ENCODE assay signal across 10 cellular contexts in genomic region chr5:139446956-139447779, GRCh38. TPM values are rescaled to one million over a fixed set of nuclear protein-coding genes. Genes with fewer than 3 reads are reported as not detected.
DNase-seq lines count a peak whose midpoint lies in the region; ATAC-seq and TF ChIP-seq lines count a peak whose summit lies in the region.
"Had no signal": no experiment of that assay in that cellular context is flagged by ENCODE, and none has a peak within 500 bp of the region (broad histone marks: within the 10 kb centered on the region; RNA-seq: fewer than 3 reads in every experiment).

No MANE protein-coding gene starts in this region.

- no peak overlapping the region for H2BK15ac ChIP-seq in mesenchymal stem cell (ENCODE audit: low read depth, poor library complexity, severe bottlenecking)

- H3K9me3 ChIP-seq in GM23248 (ENCODE audit: low read depth) (no peaks in the 10 kb centered on the region), T-helper 17 cell (ENCODE audit: control insufficient read depth, low read length, poor library complexity, severe bottlenecking) (no peaks in the 10 kb centered on the region), mesenchymal stem cell (ENCODE audit: control insufficient read depth, low read length) (no peaks in the 10 kb centered on the region), HAP-1 (no peaks in the 10 kb centered on the region), Caco-2 (no peaks in the 10 kb centered on the region)

- DNase-seq in activated CD4-positive, CD25-positive, alpha-beta regulatory T cell treated with anti-CD3 and anti-CD28 coated beads, Interleukin-2, amount 50 U/mL, for 72 hours: no peak
- DNase-seq in GM23248 (peak; percentile 84), T-helper 17 cell (no peak), mesenchymal stem cell (peak; percentile 59), midbrain (lab: John Stamatoyannopoulos, UW) (no peak), HAP-1 (ENCODE audit: low spot score in 2 of 2) (no peak), Caco-2 (no peak)

- no peaks in the 10 kb centered on the region for H4K20me1 ChIP-seq in GM23248 (ENCODE audit: insufficient read depth)

- no peak overlapping the region for H2AFZ ChIP-seq in GM23248
- no peak overlapping the region for H2AFZ ChIP-seq in mesenchymal stem cell (ENCODE audit: low read depth, low read length)

- H4K8ac ChIP-seq in mesenchymal stem cell (ENCODE audit: low read length): no peak overlapping the region

- H2BK5ac ChIP-seq in mesenchymal stem cell (ENCODE audit: low read depth, low read length, poor library complexity, severe bottlenecking): no peak overlapping the region

- H4K91ac ChIP-seq in mesenchymal stem cell (ENCODE audit: low read length): no peak overlapping the region

- H3K4me1 Mint-ChIP-seq in T-helper 17 cell (peaks cover 42% of the 10 kb centered on the region), Caco-2 (ENCODE audit: low read depth, unreplicated experiment) (peaks cover 8% of the 10 kb centered on the region)

- intact Hi-C loops in Caco-2 (cut with micrococcal nuclease; ENCODE audit: unreplicated experiment): no loop called here

- no peaks in the 10 kb centered on the region for H3K27me3 ChIP-seq in GM23248 (replicated peaks; ENCODE audit: insufficient read depth)
- no peaks in the 10 kb centered on the region for H3K27me3 ChIP-seq in mesenchymal stem cell (ENCODE audit: control insufficient read depth in 1 of 2, insufficient read depth in 1 of 2, low read length in 2 of 2)
- peaks cover 3% of the 10 kb centered on the region; the same call in 1 of the 2 replicates for H3K27me3 ChIP-seq in HAP-1 (ENCODE audit: low read depth)
- no peaks in the 10 kb centered on the region for H3K27me3 ChIP-seq in Caco-2 (replicated peaks; ENCODE audit: control insufficient read depth, insufficient read depth, low read length)

- no peak overlapping the region for H3K4me3 ChIP-seq in GM23248
- H3K4me3 ChIP-seq in mesenchymal stem cell (ENCODE audit: insufficient read depth in 1 of 2, low read depth in 1 of 2, low read length in 2 of 2): no peak overlapping the region
- H3K4me3 ChIP-seq in HAP-1: no peak overlapping the region
- H3K4me3 ChIP-seq in Caco-2 (ENCODE audit: low read depth, low read length): no peak overlapping the region

- in situ Hi-C loops in GM23248 (cut with MboI): no loop called here
- in situ Hi-C loops in HAP-1 (cut with MboI; ENCODE audit: low sequenced_read_pairs): no loop called here

- H2AK5ac ChIP-seq in mesenchymal stem cell (ENCODE audit: low read length, severe bottlenecking): no peak overlapping the region

- H3K9ac ChIP-seq in GM23248 (no peak overlapping the region), mesenchymal stem cell (ENCODE audit: low read length) (no peak overlapping the region)

- 50 to 52% methylated on average over 5 of the region's 5 CpGs for WGBS in GM23248 (ENCODE audit: low coverage in 1 of 2, low lambda C conversion rate in 2 of 2, missing lambda C conversion rate in 2 of 2), 2 experiments
- WGBS in mesenchymal stem cell: 92% methylated on average over 5 of the region's 5 CpGs

- H3K27me3 Mint-ChIP-seq in T-helper 17 cell: no peaks in the 10 kb centered on the region
- H3K27me3 Mint-ChIP-seq in Caco-2 (ENCODE audit: insufficient read depth, unreplicated experiment): no peaks in the 10 kb centered on the region

- peak; percentile 69 to 71 for ATAC-seq in activated CD4-positive, CD25-positive, alpha-beta regulatory T cell treated with anti-CD3 and anti-CD28 coated beads, Interleukin-2, amount 50 U/mL, for 24 hours
- ATAC-seq in T-helper 17 cell: no peak

- H3K36me3 Mint-ChIP-seq in T-helper 17 cell (ENCODE audit: low read depth) (peaks cover 2% of the 10 kb centered on the region), Caco-2 (ENCODE audit: insufficient read depth, unreplicated experiment) (no peaks in the 10 kb centered on the region)

- CTCF ChIA-PET in Caco-2 (lab: Charles Lee): no interaction called here

- no TSS peak for BruUV-seq in Caco-2 (replicated peaks; lab: Mats Ljungman, UMichigan)

- peaks cover 46% of the 10 kb centered on the region for H3K4me1 ChIP-seq in GM23248 (ENCODE audit: insufficient read depth)
- peaks cover 5% of the 10 kb centered on the region for H3K4me1 ChIP-seq in mesenchymal stem cell (ENCODE audit: control insufficient read depth, insufficient read depth, low read depth, low read length)
- H3K4me1 ChIP-seq in HAP-1: no peaks in the 10 kb centered on the region
- peaks cover 11% of the 10 kb centered on the region for H3K4me1 ChIP-seq in Caco-2

- no peak overlapping the region for H2BK120ac ChIP-seq in mesenchymal stem cell (ENCODE audit: low read depth, low read length)

- no peak overlapping the region for H3K14ac ChIP-seq in mesenchymal stem cell (ENCODE audit: low read length in 2 of 2)

- no peak overlapping the region for H3K18ac ChIP-seq in mesenchymal stem cell (ENCODE audit: low read depth in 1 of 2, low read length in 2 of 2)

- POLR2A ChIA-PET in Caco-2 (lab: Charles Lee): no interaction called here

- peaks cover 42% of the 10 kb centered on the region for H3F3A ChIP-seq in GM23248 (ENCODE audit: insufficient read depth)

- no peak overlapping the region for H3K4ac ChIP-seq in mesenchymal stem cell (ENCODE audit: low read depth in 1 of 2, low read length in 2 of 2)

- H3K4me3 Mint-ChIP-seq in T-helper 17 cell: no peak overlapping the region
- no peak overlapping the region for H3K4me3 Mint-ChIP-seq in Caco-2 (ENCODE audit: unreplicated experiment)

- H2BK12ac ChIP-seq in mesenchymal stem cell (ENCODE audit: low read length in 2 of 2): no peak overlapping the region

- no peaks in the 10 kb centered on the region for H3K36me3 ChIP-seq in GM23248 (ENCODE audit: low read depth)
- H3K36me3 ChIP-seq in mesenchymal stem cell (ENCODE audit: control insufficient read depth in 1 of 2, insufficient read depth in 2 of 2, low read depth in 1 of 2, low read length in 2 of 2): peaks cover 0 to 13% of the 10 kb centered on the region in 2 experiments
- no peaks in the 10 kb centered on the region for H3K36me3 ChIP-seq in HAP-1 (replicated peaks)
- H3K36me3 ChIP-seq in Caco-2 (ENCODE audit: control insufficient read depth, insufficient read depth, low read length): no peaks in the 10 kb centered on the region

- H3K27ac Mint-ChIP-seq in T-helper 17 cell: peak overlapping the region; percentile 89
- no peak overlapping the region for H3K27ac Mint-ChIP-seq in Caco-2 (ENCODE audit: unreplicated experiment)

- H3K4me2 ChIP-seq in GM23248 (ENCODE audit: unreplicated experiment) (peak overlapping the region; percentile 32), mesenchymal stem cell (ENCODE audit: low read length, poor library complexity, severe bottlenecking) (no peak overlapping the region)

- H3K9me2 ChIP-seq in GM23248 (ENCODE audit: insufficient read depth): no peaks in the 10 kb centered on the region

- no peaks in the 10 kb centered on the region for H3K9me3 Mint-ChIP-seq in Caco-2 (ENCODE audit: unreplicated experiment)

- H3K27ac ChIP-seq in GM23248 (peak overlapping the region; percentile 62), mesenchymal stem cell (ENCODE audit: low read length, poor library complexity, severe bottlenecking) (no peak overlapping the region)

- H3K79me1 ChIP-seq in mesenchymal stem cell (replicated peaks; ENCODE audit: low read length, poor library complexity, severe bottlenecking): no peaks in the 10 kb centered on the region

- TF ChIP-seq CTCF in Caco-2 (IDR thresholded peaks at IDR 0.05; ENCODE audit: insufficient read depth in 1 of 2, low read depth in 1 of 2, low read length in 1 of 2, severe bottlenecking in 1 of 2, unreplicated experiment in 1 of 2): no peak

- no peaks in the 10 kb centered on the region for H3K79me2 ChIP-seq in GM23248 (ENCODE audit: insufficient read depth)

- no peak overlapping the region for H3K23ac ChIP-seq in mesenchymal stem cell (ENCODE audit: low read length in 2 of 2)

RNA-seq across cellular contexts. Expression of gene DNAJC18, which starts 7.8 kb away (rescaled TPM):
- 9.5 and 10.9 TPM in 2 replicates for total RNA-seq in GM23248 (2014; rRNA removed; shearing (Covaris generic))
- polyA plus RNA-seq in GM23248 (2016; fragmentation: Nextera tagmentation; extraction: Ambion mirVana): 13.4 and 20.8 TPM in 2 replicates
- 1 to 10 TPM; 4.0 to 8.7 TPM for total RNA-seq in T-helper 17 cell
- 14.4 TPM for polyA plus RNA-seq in mesenchymal stem cell (2013, experiment 1 of 2)
- polyA plus RNA-seq in mesenchymal stem cell (2013, experiment 2 of 2): 17.7 TPM
- 12.5 and 14.1 TPM in 2 replicates for total RNA-seq in Caco-2 (2022)

RNA-seq across cellular contexts. Expression of gene ECSCR, which starts 15.4 kb away (rescaled TPM):
- total RNA-seq in GM23248 (2014; rRNA removed; shearing (Covaris generic)): not detected in 2 replicates
- 0.41 and 0.49 TPM in 2 replicates for polyA plus RNA-seq in GM23248 (2016; fragmentation: Nextera tagmentation; extraction: Ambion mirVana)
- total RNA-seq in T-helper 17 cell (not detected), Caco-2 (2022) (not detected in 2 replicates)
- 0.30 TPM for polyA plus RNA-seq in mesenchymal stem cell (2013, experiment 1 of 2)
- 0.49 TPM for polyA plus RNA-seq in mesenchymal stem cell (2013, experiment 2 of 2)

RNA-seq across cellular contexts. Expression of gene SMIM33, which starts 23.6 kb away (rescaled TPM):
- total RNA-seq in GM23248 (2014; rRNA removed; shearing (Covaris generic)): not detected in 2 replicates
- not detected in 2 replicates for polyA plus RNA-seq in GM23248 (2016; fragmentation: Nextera tagmentation; extraction: Ambion mirVana)
- total RNA-seq in T-helper 17 cell (under 1 TPM; 0.13 to 0.32 TPM), Caco-2 (2022) (not detected in 2 replicates)
- polyA plus RNA-seq in mesenchymal stem cell (2013, experiment 1 of 2): not detected
- polyA plus RNA-seq in mesenchymal stem cell (2013, experiment 2 of 2): not detected
- total RNA-seq: urinary bladder had no signal
- polyA plus RNA-seq: liver, urinary bladder had no signal

RNA-seq across cellular contexts. Expression of gene STING1, which starts 35.4 kb away (rescaled TPM):
- total RNA-seq in GM23248 (2014; rRNA removed; shearing (Covaris generic)): 75.0 and 87.8 TPM in 2 replicates
- 72.6 and 74.9 TPM in 2 replicates for polyA plus RNA-seq in GM23248 (2016; fragmentation: Nextera tagmentation; extraction: Ambion mirVana)
- total RNA-seq in T-helper 17 cell (100 to 1,000 TPM; 151 to 160 TPM), Caco-2 (2022) (not detected in 2 replicates)
- polyA plus RNA-seq in mesenchymal stem cell (2013, experiment 1 of 2): 63.5 TPM
- 59.7 TPM for polyA plus RNA-seq in mesenchymal stem cell (2013, experiment 2 of 2)

RNA-seq across cellular contexts. Expression of gene SPATA24, which starts 43.3 kb away (rescaled TPM):
- total RNA-seq in GM23248 (2014; rRNA removed; shearing (Covaris generic)): 0.43 and 1.1 TPM in 2 replicates
- 2.1 and 4.3 TPM in 2 replicates for polyA plus RNA-seq in GM23248 (2016; fragmentation: Nextera tagmentation; extraction: Ambion mirVana)
- total RNA-seq in T-helper 17 cell: 1 to 10 TPM; 3.8 to 4.1 TPM
- 7.3 TPM for polyA plus RNA-seq in mesenchymal stem cell (2013, experiment 1 of 2)
- polyA plus RNA-seq in mesenchymal stem cell (2013, experiment 2 of 2): 6.5 TPM
- total RNA-seq in Caco-2 (2022): 10.1 and 10.2 TPM in 2 replicates

Comparison
In these comparisons a context has a peak if more than half of its experiments do, and no peak if none do; other contexts are left out.
1. DNase-seq: peak in GM23248 (single experiment) and mesenchymal stem cell (single experiment); none in activated CD4-positive, CD25-positive, alpha-beta regulatory T cell treated with anti-CD3 and anti-CD28 coated beads, Interleukin-2, amount 50 U/mL, for 72 hours (single experiment), T-helper 17 cell (0 of 3), midbrain (single experiment), HAP-1 (0 of 2) and Caco-2 (0 of 2).